In genomic region chr9:137201205-137201868, GRCh38 we compare ENCODE assay signal across 8 cellular contexts. TPM values are rescaled to one million over a fixed set of nuclear protein-coding genes. Genes with fewer than 3 reads are reported as not detected.
DNase-seq lines count a peak whose midpoint lies in the region; ATAC-seq and TF ChIP-seq lines count a peak whose summit lies in the region.

No MANE protein-coding gene starts in this region.

- peak overlapping the region; percentile 74 to 88 for H3K4me3 Mint-ChIP-seq in CD14-positive monocyte

- no peak for ATAC-seq in GM21381 (IDR thresholded peaks at IDR 0.05; ENCODE audit: unreplicated experiment)

- H3K9me3 ChIP-seq in ectodermal cell (ENCODE audit: control insufficient read depth, low read length) = no peaks in the 10 kb centered on the region
- no peaks in the 10 kb centered on the region for H3K9me3 ChIP-seq in neuron (ENCODE audit: low read length)

- H3K4me3 ChIP-seq in ectodermal cell (ENCODE audit: insufficient read depth, low read depth, low read length) = peak overlapping the region; percentile 67
- peak overlapping the region; percentile 84 for H3K4me3 ChIP-seq in neuron (ENCODE audit: low read length)

- no peak overlapping the region for H2AFZ ChIP-seq in neuron (ENCODE audit: low read depth, low read length)

- H3K4me1 Mint-ChIP-seq in CD14-positive monocyte = peaks cover 49% of the 10 kb centered on the region

- H3K36me3 ChIP-seq in ectodermal cell (ENCODE audit: control insufficient read depth, insufficient read depth, low read length) (no peaks in the 10 kb centered on the region), neuron (ENCODE audit: insufficient read depth, low read length) (no peaks in the 10 kb centered on the region)

- H3K27ac ChIP-seq in ectodermal cell (ENCODE audit: insufficient read depth, low read depth, low read length, poor library complexity, severe bottlenecking) = no peak overlapping the region

- DNase-seq in CD14-positive monocyte (ENCODE audit: low spot score) = no peak
- peak; percentile 41 for DNase-seq in NAMALWA (ENCODE audit: low spot score)
- DNase-seq in anterior cingulate cortex (lab: John Stamatoyannopoulos, UW) = no peak
- no peak for DNase-seq in A172 (ENCODE audit: low spot score)
- no peak for DNase-seq in amygdala (lab: John Stamatoyannopoulos, UW)

- peaks cover 27% of the 10 kb centered on the region for H3K4me1 ChIP-seq in ectodermal cell (ENCODE audit: control insufficient read depth, insufficient read depth, low read length)
- H3K4me1 ChIP-seq in neuron (ENCODE audit: insufficient read depth, low read length) = peaks cover 47% of the 10 kb centered on the region

- TF ChIP-seq CTCF in CD14-positive monocyte (IDR thresholded peaks at IDR 0.05) = no peak

- peaks cover 0 to 2% (median 0%) of the 10 kb centered on the region in 7 donors for H3K9me3 Mint-ChIP-seq in CD14-positive monocyte

- intact Hi-C loops in CD14-positive monocyte (cut with micrococcal nuclease) = loop anchor here (2.0 to 5.0 kb wide), 3 partner anchors 21 to 351 kb away; partner anchors contain the start of genes RNF208 (in 2 of the 2), MRPL41 (in 1 of the 2), PNPLA7 (in 1 of the 2) and TUBB4B (in 1 of the 2)

- peak overlapping the region; percentile 77 to 92 (median 89) for H3K27ac Mint-ChIP-seq in CD14-positive monocyte

- 24 to 25% methylated on average over 23 of the region's 23 CpGs for WGBS in ectodermal cell, 2 experiments

- peaks cover 12% of the 10 kb centered on the region for H3K27me3 ChIP-seq in ectodermal cell (ENCODE audit: control insufficient read depth, insufficient read depth, low read length, poor library complexity, severe bottlenecking)
- H3K27me3 ChIP-seq in neuron (ENCODE audit: insufficient read depth, low read length) = no peaks in the 10 kb centered on the region

- peaks cover 0 to 2% of the 10 kb centered on the region in 2 donors for H3K36me3 Mint-ChIP-seq in CD14-positive monocyte

- H3K27me3 Mint-ChIP-seq in CD14-positive monocyte (ENCODE audit: low read depth in 3 of 3) = peaks cover 0 to 4% (median 0%) of the 10 kb centered on the region in 3 donors

RNA-seq across cellular contexts. Expression of gene TPRN, which starts 0.8 kb away (rescaled TPM):
- under 1 TPM; 0.30 to 0.46 TPM for polyA plus RNA-seq in CD14-positive monocyte
- 11.1 TPM for polyA plus RNA-seq in ectodermal cell (2013, experiment 1 of 4)
- polyA plus RNA-seq in ectodermal cell (2013, experiment 2 of 4) = 15.3 TPM
- 25.7 TPM for polyA plus RNA-seq in ectodermal cell (2013, experiment 3 of 4)
- 9.4 TPM for polyA plus RNA-seq in ectodermal cell (2013, experiment 4 of 4)
- 26.9 and 34.5 TPM in 2 replicates for total RNA-seq in A172 (2014; rRNA removed; shearing (Covaris generic))

RNA-seq across cellular contexts. Expression of gene TMEM203, which starts 4.1 kb away (rescaled TPM):
- polyA plus RNA-seq in CD14-positive monocyte = 10 to 100 TPM; 76.1 to 88.1 TPM
- polyA plus RNA-seq in ectodermal cell (2013, experiment 1 of 4) = 41.9 TPM
- 41.6 TPM for polyA plus RNA-seq in ectodermal cell (2013, experiment 2 of 4)
- polyA plus RNA-seq in ectodermal cell (2013, experiment 3 of 4) = 32.9 TPM
- 35.7 TPM for polyA plus RNA-seq in ectodermal cell (2013, experiment 4 of 4)
- total RNA-seq in A172 (2014; rRNA removed; shearing (Covaris generic)) = 115 and 120 TPM in 2 replicates

RNA-seq across cellular contexts. Expression of gene NDOR1, which starts 4.2 kb away (rescaled TPM):
- polyA plus RNA-seq in CD14-positive monocyte = 1 to 10 TPM; 4.4 to 5.2 TPM
- 31.6 TPM for polyA plus RNA-seq in ectodermal cell (2013, experiment 1 of 4)
- polyA plus RNA-seq in ectodermal cell (2013, experiment 2 of 4) = 33.2 TPM
- polyA plus RNA-seq in ectodermal cell (2013, experiment 3 of 4) = 20.7 TPM
- 24.5 TPM for polyA plus RNA-seq in ectodermal cell (2013, experiment 4 of 4)
- 23.8 and 25.5 TPM in 2 replicates for total RNA-seq in A172 (2014; rRNA removed; shearing (Covaris generic))

RNA-seq across cellular contexts. Expression of gene SSNA1, which starts 12.9 kb away (rescaled TPM):
- polyA plus RNA-seq in CD14-positive monocyte = 100 to 1,000 TPM in 1 of 2 donors, 10 to 100 TPM in 1; 98.3 to 118 TPM
- 55.0 TPM for polyA plus RNA-seq in ectodermal cell (2013, experiment 1 of 4)
- 51.0 TPM for polyA plus RNA-seq in ectodermal cell (2013, experiment 2 of 4)
- 62.6 TPM for polyA plus RNA-seq in ectodermal cell (2013, experiment 3 of 4)
- 61.0 TPM for polyA plus RNA-seq in ectodermal cell (2013, experiment 4 of 4)
- total RNA-seq in A172 (2014; rRNA removed; shearing (Covaris generic)) = 257 and 270 TPM in 2 replicates

RNA-seq across cellular contexts. Expression of gene ANAPC2, which starts 13.0 kb away (rescaled TPM):
- 1 to 10 TPM; 1.9 to 2.0 TPM for polyA plus RNA-seq in CD14-positive monocyte
- 43.9 TPM for polyA plus RNA-seq in ectodermal cell (2013, experiment 1 of 4)
- polyA plus RNA-seq in ectodermal cell (2013, experiment 2 of 4) = 45.2 TPM
- 33.0 TPM for polyA plus RNA-seq in ectodermal cell (2013, experiment 3 of 4)
- 34.7 TPM for polyA plus RNA-seq in ectodermal cell (2013, experiment 4 of 4)
- 23.1 and 29.2 TPM in 2 replicates for total RNA-seq in A172 (2014; rRNA removed; shearing (Covaris generic))
